In genomic region chr15:65634381-65634780, GRCh38 we compare ENCODE assay signal across 23 cellular contexts. TPM values are rescaled to one million over a fixed set of nuclear protein-coding genes. Genes with fewer than 3 reads are reported as not detected.
DNase-seq lines count a peak whose midpoint lies in the region; ATAC-seq and TF ChIP-seq lines count a peak whose summit lies in the region.
"Had no signal": no experiment of that assay in that cellular context is flagged by ENCODE, and none has a peak within 500 bp of the region (broad histone marks: within the 10 kb centered on the region; RNA-seq: fewer than 3 reads in every experiment).

No MANE protein-coding gene starts in this region.

- in situ Hi-C loops in GM23248 (cut with MboI) = loop anchor here (10.0 kb wide), 1 partner anchor 220 kb away; no protein-coding TSS in a partner anchor

- no peak overlapping the region for H3K4me3 ChIP-seq in GM23248
- no peak overlapping the region for H3K4me3 ChIP-seq in adipocyte (ENCODE audit: low read length)
- H3K4me3 ChIP-seq in fibroblast of villous mesenchyme (ENCODE audit: low read depth, low read length) = no peak overlapping the region
- H3K4me3 ChIP-seq in suprapubic skin = no peak overlapping the region

- WGBS in GM23248 (ENCODE audit: low coverage in 1 of 2, low lambda C conversion rate in 2 of 2, missing lambda C conversion rate in 2 of 2), 2 experiments = 97 to 100% methylated on average over 1 of the region's 1 CpG
- WGBS in suprapubic skin = 71% methylated on average over 1 of the region's 1 CpG

- no peak for TF ChIP-seq EP300 in suprapubic skin (IDR thresholded peaks at IDR 0.05)

- H4K20me1 ChIP-seq in GM23248 (ENCODE audit: insufficient read depth) = no peaks in the 10 kb centered on the region

- H3K9ac ChIP-seq in GM23248 (no peak overlapping the region), adipocyte (ENCODE audit: low read length) (no peak overlapping the region)

- no peak for ATAC-seq in HG02642 (IDR thresholded peaks at IDR 0.05; ENCODE audit: poor library complexity, unreplicated experiment)
- ATAC-seq: HepG2, SK-N-SH treated with all-trans-retinoic acid at 6 μM for 48 hours had no signal

- H2AFZ ChIP-seq in GM23248 = no peak overlapping the region

- TF ChIP-seq CTCF in fibroblast of villous mesenchyme (IDR thresholded peaks at IDR 0.05; ENCODE audit: insufficient read depth, low read depth, low read length) (no peak), suprapubic skin (IDR thresholded peaks at IDR 0.05) (no peak)

- DNase-seq in GM23248 (peak; percentile 66), LHCN-M2 (ENCODE audit: low read depth) (peak; percentile 51), adipocyte (ENCODE audit: low read depth) (peak; percentile 41), fibroblast of villous mesenchyme (ENCODE audit: low read depth) (peak; percentile 52), OCI-M2 (lab: John Stamatoyannopoulos, UW; ENCODE audit: unreplicated experiment) (no peak), midbrain (lab: John Stamatoyannopoulos, UW) (no peak), suprapubic skin (ENCODE audit: low spot score in 2 of 2) (no peak)
- DNase-seq: C1 segment of cervical spinal cord; CD8-positive, alpha-beta memory T cell; DMS53; EL; HFFc6; KG1; MM.1S; NCI-H1092; NCI-H1436 treated with DMSO at 0.1 percent for 48 hours; NCI-H2029; NCI-H345; NCI-H526 treated with DMSO at 0.1 percent for 48 hours; SIG-M5 had no signal

- H3K27ac ChIP-seq in GM23248 (no peak overlapping the region), suprapubic skin (no peak overlapping the region)

- H3K79me2 ChIP-seq in GM23248 (ENCODE audit: insufficient read depth) = no peaks in the 10 kb centered on the region

- H3K27me3 ChIP-seq in GM23248 (replicated peaks; ENCODE audit: insufficient read depth) = no peaks in the 10 kb centered on the region
- H3K27me3 ChIP-seq in adipocyte (replicated peaks; ENCODE audit: control insufficient read depth, insufficient read depth, low read length) = no peaks in the 10 kb centered on the region
- H3K27me3 ChIP-seq in suprapubic skin = no peaks in the 10 kb centered on the region

- H3K36me3 ChIP-seq in GM23248 (ENCODE audit: low read depth) = no peaks in the 10 kb centered on the region
- H3K36me3 ChIP-seq in adipocyte (ENCODE audit: control insufficient read depth, insufficient read depth, low read length, severe bottlenecking) = no peaks in the 10 kb centered on the region
- no peaks in the 10 kb centered on the region for H3K36me3 ChIP-seq in suprapubic skin

- TF ChIP-seq POLR2A in suprapubic skin (IDR thresholded peaks at IDR 0.05) = no peak

- H3F3A ChIP-seq in GM23248 (ENCODE audit: insufficient read depth) = 0 out of 2 replicates have a peak, but pooled peaks cover 11% of the 10 kb centered on the region

- no peaks in the 10 kb centered on the region for H3K9me3 ChIP-seq in GM23248 (ENCODE audit: low read depth)
- H3K9me3 ChIP-seq in adipocyte (ENCODE audit: control insufficient read depth, low read length) = no peaks in the 10 kb centered on the region
- H3K9me3 ChIP-seq in suprapubic skin = no peaks in the 10 kb centered on the region

- H3K4me2 ChIP-seq in GM23248 (ENCODE audit: unreplicated experiment) = no peak overlapping the region

- H3K4me1 ChIP-seq in GM23248 (ENCODE audit: insufficient read depth) = peaks cover 18% of the 10 kb centered on the region
- peaks cover 15% of the 10 kb centered on the region for H3K4me1 ChIP-seq in adipocyte (ENCODE audit: control insufficient read depth, insufficient read depth, low read length)
- H3K4me1 ChIP-seq in suprapubic skin = peaks cover 9% of the 10 kb centered on the region

- no peaks in the 10 kb centered on the region for H3K9me2 ChIP-seq in GM23248 (ENCODE audit: insufficient read depth)

RNA-seq across cellular contexts. Expression of gene SLC24A1, which starts 12.6 kb away (rescaled TPM):
- total RNA-seq in GM23248 (2014; rRNA removed; shearing (Covaris generic)) = 7.2 and 10.5 TPM in 2 replicates
- 2.1 and 4.9 TPM in 2 replicates for polyA plus RNA-seq in GM23248 (2016; fragmentation: Nextera tagmentation; extraction: Ambion mirVana)
- 7.1 and 9.3 TPM in 2 replicates for total RNA-seq in LHCN-M2 (2014; rRNA removed)
- 5.6 TPM for polyA plus RNA-seq in LHCN-M2 (2012)
- 5.2 and 9.3 TPM in 2 replicates for total RNA-seq in fibroblast of villous mesenchyme
- 10 to 100 TPM in 2 of 4 donors, 1 to 10 TPM in 2; 4.5 to 14.0 (median 9.4) TPM for total RNA-seq in suprapubic skin

RNA-seq across cellular contexts. Expression of gene INTS14, which starts 23.4 kb away (rescaled TPM):
- total RNA-seq in GM23248 (2014; rRNA removed; shearing (Covaris generic)) = 23.1 and 41.4 TPM in 2 replicates
- 31.7 and 34.3 TPM in 2 replicates for polyA plus RNA-seq in GM23248 (2016; fragmentation: Nextera tagmentation; extraction: Ambion mirVana)
- 32.6 and 36.6 TPM in 2 replicates for total RNA-seq in LHCN-M2 (2014; rRNA removed)
- 19.7 TPM for polyA plus RNA-seq in LHCN-M2 (2012)
- total RNA-seq in fibroblast of villous mesenchyme = 41.0 and 41.2 TPM in 2 replicates
- 10 to 100 TPM; 37.1 to 72.5 (median 49.1) TPM for total RNA-seq in suprapubic skin

Comparison
In these comparisons a context has a peak if more than half of its experiments do, and no peak if none do; other contexts are left out.
1. DNase-seq: peak in GM23248 (single experiment), LHCN-M2 (single experiment), adipocyte (single experiment) and fibroblast of villous mesenchyme (single experiment); none in OCI-M2 (single experiment), midbrain (single experiment) and suprapubic skin (0 of 2).